In genomic region chr12:101946233-101946611, GRCh38 we compare ENCODE assay signal across 19 cellular contexts.
DNase-seq lines count a peak whose midpoint lies in the region; ATAC-seq and TF ChIP-seq lines count a peak whose summit lies in the region.
"Had no signal": no experiment of that assay in that cellular context is flagged by ENCODE, and none has a peak within 500 bp of the region (broad histone marks: within the 10 kb centered on the region; RNA-seq: fewer than 3 reads in every experiment).

No MANE protein-coding gene starts in this region.

- H3K36me3 Mint-ChIP-seq in activated CD8-positive, alpha-beta memory T cell treated with anti-CD3 and anti-CD28 coated beads, Interleukin-2, amount 10 ng/mL, durations not matched to agents 7 days and 5 days, result peaks cover 2% of the 10 kb centered on the region
- H3K36me3 Mint-ChIP-seq in HFFc6 (ENCODE audit: low read depth), result no peaks in the 10 kb centered on the region

- H3K9me3 ChIP-seq in hepatocyte (ENCODE audit: low read depth) (no peaks in the 10 kb centered on the region), subcutaneous abdominal adipose tissue (ENCODE audit: control insufficient read depth in 5 of 5, low read length in 5 of 5) (no peaks in the 10 kb centered on the region), colonic mucosa (no peaks in the 10 kb centered on the region)
- H3K9me3 ChIP-seq: A549, Peyer's patch had no signal

- H3K9me3 Mint-ChIP-seq in activated CD8-positive, alpha-beta memory T cell treated with anti-CD3 and anti-CD28 coated beads, Interleukin-2, amount 10 ng/mL, durations not matched to agents 7 days and 5 days (ENCODE audit: low read depth), result no peaks in the 10 kb centered on the region
- H3K9me3 Mint-ChIP-seq in HFFc6, result no peaks in the 10 kb centered on the region
- H3K9me3 Mint-ChIP-seq: CD4-positive, alpha-beta T cell had no signal

- H3K4me3 Mint-ChIP-seq in activated CD8-positive, alpha-beta memory T cell treated with anti-CD3 and anti-CD28 coated beads, Interleukin-2, amount 10 ng/mL, durations not matched to agents 7 days and 5 days, result no peak overlapping the region
- H3K4me3 Mint-ChIP-seq in HFFc6, result peak overlapping the region; percentile 69
- H3K4me3 Mint-ChIP-seq: CD4-positive, alpha-beta T cell had no signal

- peak; percentile 39 for ATAC-seq in activated CD8-positive, alpha-beta memory T cell treated with anti-CD3 and anti-CD28 coated beads, Interleukin-2, amount 10 ng/mL, durations not matched to agents 7 days and 5 days
- ATAC-seq: A549 had no signal

- CTCF ChIA-PET in activated CD8-positive, alpha-beta memory T cell treated with anti-CD3 and anti-CD28 coated beads, Interleukin-2, amount 10 ng/mL, durations not matched to agents 7 days and 5 days (lab: Charles Lee), result no interaction called here

- H3K27ac Mint-ChIP-seq in activated CD8-positive, alpha-beta memory T cell treated with anti-CD3 and anti-CD28 coated beads, Interleukin-2, amount 10 ng/mL, durations not matched to agents 7 days and 5 days, result no peak overlapping the region
- H3K27ac Mint-ChIP-seq in HFFc6, result peak overlapping the region; percentile 50
- H3K27ac Mint-ChIP-seq: CD4-positive, alpha-beta T cell had no signal

- H3K27me3 ChIP-seq in hepatocyte (no peaks in the 10 kb centered on the region), subcutaneous abdominal adipose tissue (ENCODE audit: control insufficient read depth in 5 of 5, insufficient read depth in 4 of 5, low read length in 5 of 5) (no peaks in the 10 kb centered on the region), colonic mucosa (no peaks in the 10 kb centered on the region)
- H3K27me3 ChIP-seq: Peyer's patch had no signal

- peaks cover 17% of the 10 kb centered on the region for H3K4me1 ChIP-seq in hepatocyte (ENCODE audit: insufficient read depth)
- H3K4me1 ChIP-seq in subcutaneous abdominal adipose tissue (ENCODE audit: control insufficient read depth in 5 of 5, insufficient read depth in 5 of 5, low read length in 5 of 5), result peaks cover 0 to 24% (median 20%) of the 10 kb centered on the region in 5 donors
- H3K4me1 ChIP-seq in colonic mucosa, result no peaks in the 10 kb centered on the region
- H3K4me1 ChIP-seq: A549 had no signal

- no peak overlapping the region for H2AFZ ChIP-seq in hepatocyte

- peaks cover 3% of the 10 kb centered on the region for H3K27me3 Mint-ChIP-seq in activated CD8-positive, alpha-beta memory T cell treated with anti-CD3 and anti-CD28 coated beads, Interleukin-2, amount 10 ng/mL, durations not matched to agents 7 days and 5 days
- no peaks in the 10 kb centered on the region; the same call in none of the 2 replicates for H3K27me3 Mint-ChIP-seq in HFFc6 (ENCODE audit: insufficient read depth)
- H3K27me3 Mint-ChIP-seq: CD4-positive, alpha-beta T cell had no signal

- WGBS in hepatocyte (ENCODE audit: low lambda C conversion rate, missing lambda C conversion rate), result 95% methylated on average over 1 of the region's 1 CpG

- H3K9ac ChIP-seq in subcutaneous abdominal adipose tissue (ENCODE audit: low read length in 5 of 5), result no peak overlapping the region
- H3K9ac ChIP-seq in colonic mucosa (ENCODE audit: low read depth in 2 of 2, low read length in 2 of 2), result no peak overlapping the region

- TF ChIP-seq CTCF in HFFc6 (IDR thresholded peaks at IDR 0.05) (no peak), hepatocyte (IDR thresholded peaks at IDR 0.05; ENCODE audit: poor library complexity) (no peak), colonic mucosa (IDR thresholded peaks at IDR 0.05) (no peak), GM20000 (IDR thresholded peaks at IDR 0.05; ENCODE audit: extremely low read depth, missing control alignments) (no peak)

- no peak overlapping the region for H3K4me3 ChIP-seq in hepatocyte
- H3K4me3 ChIP-seq in subcutaneous abdominal adipose tissue (ENCODE audit: low read depth in 1 of 5, low read length in 5 of 5), result no peak overlapping the region
- H3K4me3 ChIP-seq in colonic mucosa, result no peak overlapping the region
- H3K4me3 ChIP-seq: A549, Peyer's patch had no signal

- H3K27ac ChIP-seq in hepatocyte (peak overlapping the region; percentile 83), subcutaneous abdominal adipose tissue (ENCODE audit: low read depth, low read length) (peak overlapping the region; percentile 8), colonic mucosa (no peak overlapping the region)
- H3K27ac ChIP-seq: A549, Peyer's patch had no signal

- H3K36me3 ChIP-seq in hepatocyte (replicated peaks; ENCODE audit: insufficient read depth, low read depth) (no peaks in the 10 kb centered on the region), subcutaneous abdominal adipose tissue (ENCODE audit: control insufficient read depth in 5 of 5, insufficient read depth in 5 of 5, low read length in 5 of 5) (no peaks in the 10 kb centered on the region), colonic mucosa (no peaks in the 10 kb centered on the region)
- H3K36me3 ChIP-seq: Peyer's patch had no signal

- peak overlapping the region; percentile 62 for H3K4me2 ChIP-seq in hepatocyte
- H3K4me2 ChIP-seq: A549 had no signal

- intact Hi-C loops in colonic mucosa (cut with DNase I), result loop anchor here (10.0 kb wide), 1 partner anchor 819 kb away; no protein-coding TSS in a partner anchor

- peaks cover 19% of the 10 kb centered on the region for H3K4me1 Mint-ChIP-seq in activated CD8-positive, alpha-beta memory T cell treated with anti-CD3 and anti-CD28 coated beads, Interleukin-2, amount 10 ng/mL, durations not matched to agents 7 days and 5 days
- peaks cover 34% of the 10 kb centered on the region for H3K4me1 Mint-ChIP-seq in HFFc6 (ENCODE audit: low read depth)

- no peaks in the 10 kb centered on the region for H3K9me2 ChIP-seq in hepatocyte (replicated peaks; ENCODE audit: insufficient read depth)

- DNase-seq in activated CD8-positive, alpha-beta memory T cell treated with anti-CD3 and anti-CD28 coated beads, Interleukin-2, amount 10 ng/mL, durations not matched to agents 7 days and 5 days, result no peak
- no peak for DNase-seq in activated CD8-positive, alpha-beta memory T cell treated with anti-CD3 and anti-CD28 coated beads, Interleukin-2, amount 50 U/mL, for 48 hours
- DNase-seq in HFFc6 (no peak), hepatocyte (ENCODE audit: low spot score) (no peak), SHP77 (lab: John Stamatoyannopoulos, UW) (no peak), colonic mucosa (no peak), GM20000 (ENCODE audit: low spot score) (no peak)
- DNase-seq: Calu3; CD4-positive, alpha-beta T cell; DND-41; GF-D8; Karpas-422; MM.1S; NCI-H1105; NCI-H1694 treated with DMSO at 0.1 percent for 48 hours; Peyer's patch; Right ventricle myocardium superior had no signal

- H3K79me2 ChIP-seq in hepatocyte, result no peaks in the 10 kb centered on the region

- no peaks in the 10 kb centered on the region for H4K20me1 ChIP-seq in hepatocyte (ENCODE audit: insufficient read depth, poor library complexity, severe bottlenecking)
